ENCODE assay signal across 1 cellular context in the genomic region with DNA sequence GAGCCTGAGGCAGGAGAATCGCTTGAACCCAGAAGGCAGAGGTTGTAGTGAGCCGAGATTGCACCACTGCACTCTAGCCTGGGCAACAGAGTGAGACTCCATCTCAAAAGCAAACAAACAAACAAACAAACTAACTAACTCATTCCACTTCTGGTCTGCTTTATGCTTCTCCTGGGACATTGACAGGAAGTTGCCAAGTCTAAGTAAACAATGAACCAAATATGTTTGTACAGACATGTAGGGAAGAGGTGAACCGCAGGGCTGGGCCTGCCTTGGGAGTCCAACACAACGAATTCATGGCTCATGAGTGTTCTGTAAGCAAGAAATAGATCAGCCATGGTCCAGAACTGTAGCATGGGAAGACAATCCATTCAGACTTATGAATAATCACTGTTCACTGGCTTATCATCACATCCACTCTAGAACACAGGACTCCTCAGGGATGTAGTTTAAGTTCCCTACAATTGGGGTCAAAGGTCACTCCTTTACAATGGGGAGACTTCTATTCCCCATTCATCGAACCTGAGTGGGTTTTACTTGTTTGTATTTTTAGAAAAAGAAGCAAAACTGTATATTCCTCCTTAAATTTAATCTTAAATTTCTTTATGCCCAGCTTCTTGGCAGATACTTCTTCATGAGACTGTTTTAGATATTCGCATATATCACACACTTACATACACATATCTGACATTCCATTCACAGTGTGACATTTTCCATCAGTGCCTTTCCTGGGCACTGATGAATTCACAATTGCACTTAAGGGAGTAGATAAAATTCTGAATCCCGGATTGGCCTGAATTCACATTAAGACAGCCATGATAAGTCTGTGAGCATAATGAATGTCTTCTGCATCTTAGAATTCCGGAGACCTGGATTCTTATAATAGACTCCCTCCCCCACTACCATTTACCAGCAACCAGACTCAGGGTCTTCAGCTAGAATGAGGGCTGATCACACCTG.
TF ChIP-seq lines count a peak whose summit lies in the region.

No MANE protein-coding gene starts in this region.

TF ChIP-seq in HepG2, 621 proteins besides CTCF, POLR2A, EP300 and RAD21 (continued from another document):
- TF ChIP-seq FOXP4 (CRISPR knock-in tag; IDR thresholded peaks at IDR 0.05), result peak; percentile 45; the same call in 1 of the 2 replicates
- TF ChIP-seq, protein P1, sequence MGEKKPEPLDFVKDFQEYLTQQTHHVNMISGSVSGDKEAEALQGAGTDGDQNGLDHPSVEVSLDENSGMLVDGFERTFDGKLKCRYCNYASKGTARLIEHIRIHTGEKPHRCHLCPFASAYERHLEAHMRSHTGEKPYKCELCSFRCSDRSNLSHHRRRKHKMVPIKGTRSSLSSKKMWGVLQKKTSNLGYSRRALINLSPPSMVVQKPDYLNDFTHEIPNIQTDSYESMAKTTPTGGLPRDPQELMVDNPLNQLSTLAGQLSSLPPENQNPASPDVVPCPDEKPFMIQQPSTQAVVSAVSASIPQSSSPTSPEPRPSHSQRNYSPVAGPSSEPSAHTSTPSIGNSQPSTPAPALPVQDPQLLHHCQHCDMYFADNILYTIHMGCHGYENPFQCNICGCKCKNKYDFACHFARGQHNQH (CRISPR knock-in tag; IDR thresholded peaks at IDR 0.05), result 0 out of 2 replicates have a peak, but pooled peaks have one; percentile 42
- TF ChIP-seq, protein P2, sequence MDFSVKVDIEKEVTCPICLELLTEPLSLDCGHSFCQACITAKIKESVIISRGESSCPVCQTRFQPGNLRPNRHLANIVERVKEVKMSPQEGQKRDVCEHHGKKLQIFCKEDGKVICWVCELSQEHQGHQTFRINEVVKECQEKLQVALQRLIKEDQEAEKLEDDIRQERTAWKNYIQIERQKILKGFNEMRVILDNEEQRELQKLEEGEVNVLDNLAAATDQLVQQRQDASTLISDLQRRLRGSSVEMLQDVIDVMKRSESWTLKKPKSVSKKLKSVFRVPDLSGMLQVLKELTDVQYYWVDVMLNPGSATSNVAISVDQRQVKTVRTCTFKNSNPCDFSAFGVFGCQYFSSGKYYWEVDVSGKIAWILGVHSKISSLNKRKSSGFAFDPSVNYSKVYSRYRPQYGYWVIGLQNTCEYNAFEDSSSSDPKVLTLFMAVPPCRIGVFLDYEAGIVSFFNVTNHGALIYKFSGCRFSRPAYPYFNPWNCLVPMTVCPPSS (IDR thresholded peaks at IDR 0.05), result no peak
- TF ChIP-seq, protein P3, sequence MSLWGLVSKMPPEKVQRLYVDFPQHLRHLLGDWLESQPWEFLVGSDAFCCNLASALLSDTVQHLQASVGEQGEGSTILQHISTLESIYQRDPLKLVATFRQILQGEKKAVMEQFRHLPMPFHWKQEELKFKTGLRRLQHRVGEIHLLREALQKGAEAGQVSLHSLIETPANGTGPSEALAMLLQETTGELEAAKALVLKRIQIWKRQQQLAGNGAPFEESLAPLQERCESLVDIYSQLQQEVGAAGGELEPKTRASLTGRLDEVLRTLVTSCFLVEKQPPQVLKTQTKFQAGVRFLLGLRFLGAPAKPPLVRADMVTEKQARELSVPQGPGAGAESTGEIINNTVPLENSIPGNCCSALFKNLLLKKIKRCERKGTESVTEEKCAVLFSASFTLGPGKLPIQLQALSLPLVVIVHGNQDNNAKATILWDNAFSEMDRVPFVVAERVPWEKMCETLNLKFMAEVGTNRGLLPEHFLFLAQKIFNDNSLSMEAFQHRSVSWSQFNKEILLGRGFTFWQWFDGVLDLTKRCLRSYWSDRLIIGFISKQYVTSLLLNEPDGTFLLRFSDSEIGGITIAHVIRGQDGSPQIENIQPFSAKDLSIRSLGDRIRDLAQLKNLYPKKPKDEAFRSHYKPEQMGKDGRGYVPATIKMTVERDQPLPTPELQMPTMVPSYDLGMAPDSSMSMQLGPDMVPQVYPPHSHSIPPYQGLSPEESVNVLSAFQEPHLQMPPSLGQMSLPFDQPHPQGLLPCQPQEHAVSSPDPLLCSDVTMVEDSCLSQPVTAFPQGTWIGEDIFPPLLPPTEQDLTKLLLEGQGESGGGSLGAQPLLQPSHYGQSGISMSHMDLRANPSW (CRISPR knock-in tag; IDR thresholded peaks at IDR 0.05; ENCODE audit: borderline replicate concordance), result no peak
- no peak for TF ChIP-seq ZBTB7B (CRISPR knock-in tag; IDR thresholded peaks at IDR 0.05)
- no peak for TF ChIP-seq CCDC6 (CRISPR knock-in tag; IDR thresholded peaks at IDR 0.05)
- 0 out of 2 replicates have a peak, but pooled peaks have one; percentile 29 for TF ChIP-seq ZMYM2 (CRISPR knock-in tag; IDR thresholded peaks at IDR 0.05)
- TF ChIP-seq ASH2L (IDR thresholded peaks at IDR 0.05; ENCODE audit: insufficient read length, low read depth, low read length), result no peak
- no peak for TF ChIP-seq CBFB (CRISPR knock-in tag; IDR thresholded peaks at IDR 0.05)
- no peak for TF ChIP-seq SOX13 (IDR thresholded peaks at IDR 0.05)
- peak in 1 of 2 experiments; percentile 6; a peak in 1 of 4 replicates for TF ChIP-seq SOX13 (CRISPR knock-in tag; conservative IDR thresholded peaks at IDR 0.05 in 1 of 2, IDR thresholded peaks at IDR 0.05 in 1 of 2)
- TF ChIP-seq, protein P4, sequence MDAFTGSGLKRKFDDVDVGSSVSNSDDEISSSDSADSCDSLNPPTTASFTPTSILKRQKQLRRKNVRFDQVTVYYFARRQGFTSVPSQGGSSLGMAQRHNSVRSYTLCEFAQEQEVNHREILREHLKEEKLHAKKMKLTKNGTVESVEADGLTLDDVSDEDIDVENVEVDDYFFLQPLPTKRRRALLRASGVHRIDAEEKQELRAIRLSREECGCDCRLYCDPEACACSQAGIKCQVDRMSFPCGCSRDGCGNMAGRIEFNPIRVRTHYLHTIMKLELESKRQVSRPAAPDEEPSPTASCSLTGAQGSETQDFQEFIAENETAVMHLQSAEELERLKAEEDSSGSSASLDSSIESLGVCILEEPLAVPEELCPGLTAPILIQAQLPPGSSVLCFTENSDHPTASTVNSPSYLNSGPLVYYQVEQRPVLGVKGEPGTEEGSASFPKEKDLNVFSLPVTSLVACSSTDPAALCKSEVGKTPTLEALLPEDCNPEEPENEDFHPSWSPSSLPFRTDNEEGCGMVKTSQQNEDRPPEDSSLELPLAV (CRISPR knock-in tag; conservative IDR thresholded peaks at IDR 0.05; ENCODE audit: low read depth), result no peak
- no peak for TF ChIP-seq ATAD3A (CRISPR knock-in tag; IDR thresholded peaks at IDR 0.05)
- peak; percentile 60; the same call in 1 of the 2 replicates for TF ChIP-seq ZNF121 (CRISPR knock-in tag; IDR thresholded peaks at IDR 0.05)
